In the genomic region with DNA sequence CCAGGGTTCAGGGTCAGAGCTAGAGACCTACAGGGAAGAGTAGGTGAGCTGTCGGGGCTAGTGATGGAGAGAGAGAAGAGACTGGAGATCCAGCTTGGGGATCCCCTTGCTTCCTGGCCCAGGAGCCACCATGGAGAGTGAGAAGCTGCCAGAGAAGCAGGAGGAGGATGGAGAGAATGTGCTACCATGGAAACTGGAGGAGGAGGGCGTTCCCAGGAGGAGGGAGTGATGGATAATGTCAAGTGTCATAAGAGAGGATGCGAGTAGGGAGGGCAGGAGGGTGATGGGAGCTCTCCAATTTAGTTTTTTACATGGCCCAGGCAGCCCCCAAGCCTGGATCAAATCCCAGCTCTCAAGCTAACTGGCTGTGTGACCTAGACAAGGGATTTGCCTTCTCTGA, we compare ENCODE assay signal across 9 cellular contexts. TPM values are rescaled to one million over a fixed set of nuclear protein-coding genes. Genes with fewer than 3 reads are reported as not detected.
"Had no signal": no experiment of that assay in that cellular context is flagged by ENCODE, and none has a peak within 500 bp of the region (broad histone marks: within the 10 kb centered on the region; RNA-seq: fewer than 3 reads in every experiment).

No MANE protein-coding gene starts in this region.

- DNase-seq: GM23248, GOT3, H7, Karpas-422, KBM-7 had no signal

- H3K9me3 ChIP-seq: HAP-1 had no signal

- ATAC-seq: HCT116 had no signal

- H3K36me3 ChIP-seq: HAP-1 had no signal

- H3K27ac ChIP-seq: GM23248, KMS-11 had no signal

- H3K4me3 ChIP-seq: GM23248, HAP-1 had no signal

RNA-seq across cellular contexts. Expression of a gene that starts 55.9 kb away (rescaled TPM):
- total RNA-seq: GM23248, H4 had no signal
- polyA plus RNA-seq: GM23248 had no signal
